Comparison of ENCODE assay signal across 8 cellular contexts in genomic region chr1:236608930-236609726, GRCh38.
DNase-seq lines count a peak whose midpoint lies in the region; ATAC-seq and FAIRE-seq lines count a peak whose summit lies in the region.

No MANE protein-coding gene starts in this region.

- ATAC-seq in HG03521 (IDR thresholded peaks at IDR 0.05; ENCODE audit: unreplicated experiment) (no peak), GM18907 (IDR thresholded peaks at IDR 0.05; ENCODE audit: unreplicated experiment) (no peak)

- FAIRE-seq in A204.1 (lab: Jason Lieb, UNC) (peak; percentile 95), G401.6 (lab: Jason Lieb, UNC) (peak; percentile 93)

- no peak overlapping the region for H3K27ac ChIP-seq in substantia nigra (ENCODE audit: low read depth, low read length, poor library complexity, severe bottlenecking)

- DNase-seq in NCI-H2081 (lab: John Stamatoyannopoulos, UW), result peak; percentile 73 to 85
- DNase-seq in amygdala (lab: John Stamatoyannopoulos, UW), result peak in 34 of 56 donors; percentile 0 to 57 (median 12)
- peak in 28 of 51 donors; percentile 0 to 62 (median 20) for DNase-seq in hypothalamus (lab: John Stamatoyannopoulos, UW)
- peak in 34 of 49 donors; percentile 1 to 62 (median 24) for DNase-seq in substantia nigra (lab: John Stamatoyannopoulos, UW)

Comparison
In these comparisons a context has a peak if more than half of its experiments do, and no peak if none do; other contexts are left out.
1. DNase-seq: peak in every context shown above with its lines; median percentile 79 in NCI-H2081; 24 in substantia nigra; 20 in hypothalamus; 12 in amygdala.